In genomic region chr19:2150794-2151338, GRCh38 we compare ENCODE assay signal across 6 cellular contexts. TPM values are rescaled to one million over a fixed set of nuclear protein-coding genes. Genes with fewer than 3 reads are reported as not detected.
DNase-seq lines count a peak whose midpoint lies in the region; ATAC-seq and TF ChIP-seq lines count a peak whose summit lies in the region.

No MANE protein-coding gene starts in this region.

- no peaks in the 10 kb centered on the region for H3K9me3 ChIP-seq in left lung

- ATAC-seq in HG02571 (IDR thresholded peaks at IDR 0.05; ENCODE audit: unreplicated experiment) = peak; percentile 12
- peak; percentile 3 for ATAC-seq in left lung

- peak overlapping the region; percentile 72 to 94 for H3K27ac ChIP-seq in left lung

- peak; percentile 27 for DNase-seq in Ammon's horn (ENCODE audit: low spot score)
- DNase-seq in activated CD8-positive, alpha-beta memory T cell treated with anti-CD3 and anti-CD28 coated beads, Interleukin-2, amount 50 U/mL, for 4 hours = peak; percentile 34
- peak in 1 of 2 donors; percentile 86 for DNase-seq in left lung
- no peak for DNase-seq in GM10248 (ENCODE audit: extremely low spot score)
- DNase-seq in AG08396 (ENCODE audit: low spot score) = no peak

- no peak for TF ChIP-seq CTCF in left lung (IDR thresholded peaks at IDR 0.05)
- no peak for TF ChIP-seq CTCF in GM10248 (IDR thresholded peaks at IDR 0.05; ENCODE audit: control extremely low read depth, extremely low read depth, low read depth, missing control alignments)

- intact Hi-C loops in left lung (cut with DNase I) = loop anchor here in 1 of 2 donors (10.0 kb wide), 1 partner anchor 84 kb away; the partner anchor contains the start of genes PLEKHJ1 and SF3A2

- peaks cover 13 to 62% of the 10 kb centered on the region in 2 donors for H3K4me1 ChIP-seq in left lung

- H3K27me3 ChIP-seq in left lung = no peaks in the 10 kb centered on the region

- CTCF ChIA-PET in GM10248 (lab: Yijun Ruan, JAX) = interaction anchor here (1.1 kb wide), 2 partner anchors 165 to 175 kb away, joined by 3 to 4 read pairs; no protein-coding TSS in a partner anchor

- H3K36me3 ChIP-seq in left lung = peaks cover 0 to 26% of the 10 kb centered on the region in 2 donors

- H3K4me3 ChIP-seq in left lung = peak overlapping the region; percentile 99 to 100

- POLR2A ChIA-PET in GM10248 (lab: Yijun Ruan, JAX) = interaction anchor here (0.6 to 1.7 kb wide), 3 partner anchors 18 to 1148 kb away, joined by 3 to 7 read pairs (median 4); partner anchors contain the start of gene GADD45B

RNA-seq across cellular contexts. Expression of gene AP3D1, which starts 0.5 kb away (rescaled TPM):
- 100 to 1,000 TPM; 109 to 128 TPM for total RNA-seq in left lung

RNA-seq across cellular contexts. Expression of gene DOT1L, which starts 12.9 kb away (rescaled TPM):
- total RNA-seq in left lung = 10 to 100 TPM; 28.9 to 43.0 TPM

RNA-seq across cellular contexts. Expression of gene IZUMO4, which starts 54.2 kb away (rescaled TPM):
- 1 to 10 TPM; 2.6 to 5.2 TPM for total RNA-seq in left lung

RNA-seq across cellular contexts. Expression of gene MOB3A, which starts 54.7 kb away (rescaled TPM):
- 100 to 1,000 TPM in 1 of 2 donors, 10 to 100 TPM in 1; 59.1 to 105 TPM for total RNA-seq in left lung

Comparison
In these comparisons a context has a peak if more than half of its experiments do, and no peak if none do; other contexts are left out.
1. DNase-seq: peak in Ammon's horn (single experiment) and activated CD8-positive, alpha-beta memory T cell treated with anti-CD3 and anti-CD28 coated beads, Interleukin-2, amount 50 U/mL, for 4 hours (single experiment); none in GM10248 (single experiment) and AG08396 (single experiment).